ENCODE assay signal across 2 cellular contexts in the genomic region with DNA sequence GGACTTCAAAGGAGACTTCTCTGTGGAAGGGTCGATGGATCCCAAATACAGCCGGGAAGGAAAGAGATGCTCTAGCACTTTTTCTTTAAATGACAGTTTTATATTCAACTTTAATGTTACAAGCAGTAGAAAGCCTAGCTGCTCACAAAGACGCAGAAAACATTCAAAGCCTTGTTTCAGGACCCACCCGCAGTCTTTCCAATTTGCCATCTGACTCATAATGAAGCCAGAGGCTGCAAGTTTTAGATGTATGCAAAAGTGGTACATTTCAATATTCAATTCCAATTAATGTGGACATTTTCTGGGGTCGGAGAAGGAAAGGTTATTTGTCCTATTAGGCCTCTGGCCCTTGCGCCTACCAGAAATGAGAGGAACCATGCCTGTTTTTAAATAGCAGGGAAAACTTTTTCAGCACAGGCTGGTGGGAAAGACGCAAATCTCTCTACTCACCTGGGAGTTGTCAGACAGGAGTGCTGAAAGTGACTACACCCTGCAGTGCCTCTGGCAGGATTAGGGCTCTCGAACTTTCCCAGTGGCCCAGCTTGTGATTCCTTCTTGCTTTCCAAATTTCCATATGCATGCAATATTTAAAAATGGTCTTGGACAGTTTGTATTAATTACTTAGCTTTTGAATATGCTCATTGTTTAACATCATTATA.
TF ChIP-seq lines count a peak whose summit lies in the region.

No MANE protein-coding gene starts in this region.

TF ChIP-seq in HCT116, 20 proteins besides CTCF, POLR2A, EP300 and RAD21 (continued from another document):
- TF ChIP-seq ZBTB33 (IDR thresholded peaks at IDR 0.05; ENCODE audit: extremely low read depth, insufficient replicate concordance, low read length) (no peak), EGR1 (IDR thresholded peaks at IDR 0.05; ENCODE audit: low read depth) (no peak), EZH2 (IDR thresholded peaks at IDR 0.05) (no peak), ZNF274 (IDR thresholded peaks at IDR 0.05; ENCODE audit: low read depth, low read length) (no peak)

TF ChIP-seq in SK-N-SH treated with all-trans-retinoic acid at 6 μM for 48 hours, 23 proteins besides CTCF, POLR2A, EP300 and RAD21 (continued from another document):
- TF ChIP-seq PATZ1 (CRISPR knock-in tag; IDR thresholded peaks at IDR 0.05; ENCODE audit: borderline replicate concordance) = no peak
